Comparison of ENCODE assay signal across 18 cellular contexts in the genomic region with DNA sequence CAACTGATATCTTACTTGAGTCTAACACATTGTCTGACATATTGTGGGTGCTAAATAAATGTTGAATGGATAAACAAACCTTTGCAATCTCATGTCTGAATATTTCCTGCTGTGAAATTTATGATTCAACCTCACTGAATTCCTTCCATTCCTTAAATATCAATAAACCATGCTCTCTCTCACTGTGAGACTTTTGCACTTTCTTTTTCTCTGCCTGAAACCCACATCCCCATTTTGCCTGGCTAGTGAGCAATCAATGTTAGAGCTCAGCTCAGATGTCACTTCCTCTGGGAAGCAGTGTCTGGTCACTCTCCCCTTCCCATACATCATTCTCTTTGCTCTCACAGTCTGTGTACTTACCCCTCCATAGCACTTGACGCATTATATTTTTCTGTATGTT.
DNase-seq lines count a peak whose midpoint lies in the region; ATAC-seq and TF ChIP-seq lines count a peak whose summit lies in the region.
"Had no signal": no experiment of that assay in that cellular context is flagged by ENCODE, and none has a peak within 500 bp of the region (broad histone marks: within the 10 kb centered on the region; RNA-seq: fewer than 3 reads in every experiment).

No MANE protein-coding gene starts in this region.

- H3K4me3 ChIP-seq in astrocyte of the cerebellum (ENCODE audit: low read depth, low read length) = no peak overlapping the region
- H3K4me3 ChIP-seq: GM23248, HAP-1, SK-N-MC had no signal

- H3K4me1 Mint-ChIP-seq in endothelial cell (ENCODE audit: unreplicated experiment) = no peaks in the 10 kb centered on the region

- H3K36me3 Mint-ChIP-seq in endothelial cell (ENCODE audit: low read depth, unreplicated experiment) = peaks cover under 1% of the 10 kb centered on the region

- DNase-seq in HS-5 (ENCODE audit: low read depth) (peak; percentile 8), astrocyte of the cerebellum (ENCODE audit: low read depth) (peak; percentile 18), iris pigment epithelial cell (ENCODE audit: low read depth) (peak; percentile 38), endothelial cell (ENCODE audit: low spot score) (no peak), LoVo (ENCODE audit: low spot score) (no peak)
- DNase-seq: AML-193, DMS79 treated with DMSO at 0.1 percent for 48 hours, GF-D8, GM23248, MV-4-11, NCI-H1694 treated with DMSO at 0.1 percent for 48 hours, NCI-H510A, NCI-H774, Right ventricle myocardium superior had no signal

- H3K27ac Mint-ChIP-seq in endothelial cell (ENCODE audit: unreplicated experiment) = no peak overlapping the region

- in situ Hi-C loops in astrocyte of the cerebellum (cut with HindIII; ENCODE audit: low sequenced_read_pairs) = no loop called here

- no peak for TF ChIP-seq CTCF in astrocyte of the cerebellum (IDR thresholded peaks at IDR 0.05; ENCODE audit: low read depth, low read length, missing control alignments)
- no peak for TF ChIP-seq CTCF in endothelial cell (IDR thresholded peaks at IDR 0.05; ENCODE audit: unreplicated experiment)

- H3K27me3 Mint-ChIP-seq in endothelial cell (ENCODE audit: unreplicated experiment) = peaks cover 2% of the 10 kb centered on the region

- H3K4me3 Mint-ChIP-seq in endothelial cell (ENCODE audit: unreplicated experiment) = no peak overlapping the region

- H3K9me3 Mint-ChIP-seq in endothelial cell (ENCODE audit: unreplicated experiment) = no peaks in the 10 kb centered on the region

- ATAC-seq in GM21360 (IDR thresholded peaks at IDR 0.05; ENCODE audit: unreplicated experiment) (no peak), GM18498 (IDR thresholded peaks at IDR 0.05; ENCODE audit: unreplicated experiment) (no peak)

Comparison
In these comparisons a context has a peak if more than half of its experiments do, and no peak if none do; other contexts are left out.
1. DNase-seq: peak in HS-5 (single experiment), astrocyte of the cerebellum (single experiment) and iris pigment epithelial cell (single experiment); none in endothelial cell (single experiment) and LoVo (single experiment).